In genomic region chr9:88387733-88388202, GRCh38 we compare ENCODE assay signal across 8 cellular contexts.
DNase-seq lines count a peak whose midpoint lies in the region; ATAC-seq and TF ChIP-seq lines count a peak whose summit lies in the region.

No MANE protein-coding gene starts in this region.

- peak in 11 of 14 donors; percentile 37 to 74 (median 52) for DNase-seq in C1 segment of cervical spinal cord (lab: John Stamatoyannopoulos, UW)
- peak; percentile 76 for DNase-seq in astrocyte of the hippocampus (ENCODE audit: low read depth, low spot score)
- no peak for DNase-seq in iPS DF 6.9 (ENCODE audit: low read depth, low spot score)
- DNase-seq in retinal pigment epithelial cell (ENCODE audit: low read depth), result no peak
- DNase-seq in GM19238 (ENCODE audit: insufficient read length, low spot score), result no peak

- H3K36me3 ChIP-seq in iPS DF 6.9 (ENCODE audit: control insufficient read depth, insufficient read depth, low read length), result no peaks in the 10 kb centered on the region

- peaks cover 2% of the 10 kb centered on the region; the same call in 1 of the 2 replicates for H3K4me1 ChIP-seq in iPS DF 6.9 (ENCODE audit: control insufficient read depth, insufficient read depth, low read length)

- WGBS in iPS DF 6.9 (ENCODE audit: insufficient coverage, insufficient read length), result no CpG with 5 or more reads among the region's 35 CpGs

- no peaks in the 10 kb centered on the region for H3K27me3 ChIP-seq in iPS DF 6.9 (ENCODE audit: control insufficient read depth, insufficient read depth, low read length)

- peak overlapping the region; percentile 68 for H3K4me3 ChIP-seq in iPS DF 6.9 (ENCODE audit: low read length)
- H3K4me3 ChIP-seq in retinal pigment epithelial cell (ENCODE audit: low read length), result peak overlapping the region; percentile 87

- peak overlapping the region; percentile 34 for H3K27ac ChIP-seq in iPS DF 6.9 (ENCODE audit: low read length)

- ATAC-seq in GM19035 (IDR thresholded peaks at IDR 0.05; ENCODE audit: unreplicated experiment) (peak; percentile 2), HG03460 (IDR thresholded peaks at IDR 0.05; ENCODE audit: unreplicated experiment) (peak; percentile 2), SK-N-SH treated with all-trans-retinoic acid at 6 μM for 48 hours (peak; percentile 83)

- no peak for TF ChIP-seq CTCF in retinal pigment epithelial cell (conservative IDR thresholded peaks at IDR 0.05; ENCODE audit: low read depth, low read length)

- no peaks in the 10 kb centered on the region for H3K9me3 ChIP-seq in iPS DF 6.9 (ENCODE audit: control insufficient read depth, insufficient read depth, low read length)

TF ChIP-seq in SK-N-SH treated with all-trans-retinoic acid at 6 μM for 48 hours, 23 proteins besides CTCF, POLR2A, EP300 and RAD21:
- TF ChIP-seq ZFP30 (CRISPR knock-in tag; IDR thresholded peaks at IDR 0.05), result no peak
- TF ChIP-seq ZC3H10 (CRISPR knock-in tag; IDR thresholded peaks at IDR 0.05), result no peak
- no peak for TF ChIP-seq OSR1 (CRISPR knock-in tag; IDR thresholded peaks at IDR 0.05)
- TF ChIP-seq ZNF70 (CRISPR knock-in tag; IDR thresholded peaks at IDR 0.05), result no peak
- TF ChIP-seq CREB5 (CRISPR knock-in tag; IDR thresholded peaks at IDR 0.05; ENCODE audit: low read depth), result no peak
- TF ChIP-seq ESRRG (CRISPR knock-in tag; IDR thresholded peaks at IDR 0.05), result no peak
- no peak for TF ChIP-seq ZNF565 (CRISPR knock-in tag; conservative IDR thresholded peaks at IDR 0.05; ENCODE audit: low read depth)
- TF ChIP-seq CSRNP3 (CRISPR knock-in tag; IDR thresholded peaks at IDR 0.05), result no peak
- no peak for TF ChIP-seq PPARA (CRISPR knock-in tag; IDR thresholded peaks at IDR 0.05; ENCODE audit: borderline replicate concordance)
- no peak for TF ChIP-seq RARB (CRISPR knock-in tag; IDR thresholded peaks at IDR 0.05)
- no peak for TF ChIP-seq TSHZ2 (CRISPR knock-in tag; IDR thresholded peaks at IDR 0.05)

Comparison
In these comparisons a context has a peak if more than half of its experiments do, and no peak if none do; other contexts are left out.
1. DNase-seq: peak in C1 segment of cervical spinal cord (11 of 14) and astrocyte of the hippocampus (single experiment); none in iPS DF 6.9 (single experiment), retinal pigment epithelial cell (single experiment) and GM19238 (single experiment).
2. ATAC-seq: peak in every context shown above with its lines; median percentile 83 in SK-N-SH treated with all-trans-retinoic acid at 6 μM for 48 hours; 2 in GM19035; 2 in HG03460.